In genomic region chr2:233338046-233338445, GRCh38 we compare ENCODE assay signal across 29 cellular contexts. TPM values are rescaled to one million over a fixed set of nuclear protein-coding genes. Genes with fewer than 3 reads are reported as not detected.
DNase-seq lines count a peak whose midpoint lies in the region; ATAC-seq, FAIRE-seq and TF ChIP-seq lines count a peak whose summit lies in the region.
"Had no signal": no experiment of that assay in that cellular context is flagged by ENCODE, and none has a peak within 500 bp of the region (broad histone marks: within the 10 kb centered on the region; RNA-seq: fewer than 3 reads in every experiment).

No MANE protein-coding gene starts in this region.

- 77% methylated on average over 5 of the region's 5 CpGs for WGBS in A549 (ENCODE audit: missing lambda C conversion rate)
- 86 to 87% methylated on average over 4 to 5 of the region's 5 CpGs for WGBS in endodermal cell (ENCODE audit: insufficient coverage in 1 of 2, insufficient read length in 1 of 2), 2 experiments

- TF ChIP-seq POLR2A in A549 (IDR thresholded peaks at IDR 0.05; ENCODE audit: low read length), result no peak

- H3K27me3 ChIP-seq in BLaER1 treated with 17β-estradiol and CSF1 and Interleukin-3, amounts not matched to agents 10 nM and 100 nM, result no peaks in the 10 kb centered on the region
- peaks cover 18% of the 10 kb centered on the region for H3K27me3 ChIP-seq in endodermal cell (ENCODE audit: control insufficient read depth, insufficient read depth, low read length, poor library complexity, severe bottlenecking)
- H3K27me3 ChIP-seq: stomach, tibial artery had no signal

- H3K4me1 Mint-ChIP-seq in endodermal cell, result peaks cover 8% of the 10 kb centered on the region

- no peak overlapping the region for H3K9ac ChIP-seq in BLaER1 treated with 17β-estradiol and CSF1 and Interleukin-3, amounts not matched to agents 10 nM and 100 nM
- no peak overlapping the region for H3K9ac ChIP-seq in endodermal cell (ENCODE audit: extremely low read depth, low read length, poor library complexity, severe bottlenecking)

- FAIRE-seq in A549 (lab: Jason Lieb, UNC) (no peak), urothelium cell line (lab: Jason Lieb, UNC) (no peak)
- FAIRE-seq: endometrium, GM19239, HTR-8/SVneo, kidney had no signal

- no peaks in the 10 kb centered on the region for H3K36me3 Mint-ChIP-seq in endodermal cell (ENCODE audit: low read depth)

- peaks cover 23% of the 10 kb centered on the region for H3K27me3 Mint-ChIP-seq in endodermal cell (ENCODE audit: insufficient read depth)
- H3K27me3 Mint-ChIP-seq: CD4-positive, alpha-beta T cell had no signal

- DNase-seq in A549 (ENCODE audit: low read depth in 1 of 2, low spot score in 1 of 2), result no peak
- peak; percentile 32 for DNase-seq in OCI-M1 (lab: John Stamatoyannopoulos, UW)
- DNase-seq in endodermal cell, result no peak
- DNase-seq in NCI-H446 (lab: John Stamatoyannopoulos, UW), result no peak
- no peak for DNase-seq in urothelium cell line (ENCODE audit: low spot score)
- DNase-seq: activated CD4-positive, alpha-beta T cell treated with anti-CD3 and anti-CD28 coated beads, Interleukin-2, amount 50 U/mL, for 48 hours; activated T-cell treated with anti-CD3 and anti-CD28 coated beads for 4 hours; amygdala; CD4-positive, alpha-beta T cell; Karpas-422; kidney; NCI-H1048; NCI-H187 treated with DMSO at 0.1 percent for 48 hours; stimulated activated CD4-positive, alpha-beta T cell treated with anti-CD3 and anti-CD28 coated beads, Interleukin-15, amount 100 ng/mL, for 24 hours; stomach had no signal

- POLR2A ChIA-PET in A549 (lab: Yijun Ruan, JAX), result no interaction called here

- TF ChIP-seq CTCF in A549 (IDR thresholded peaks at IDR 0.05) (no peak), endodermal cell (conservative IDR thresholded peaks at IDR 0.05) (peak; percentile 41)

- ATAC-seq in A549 (peak; percentile 35 to 54; a peak in 3 of 6 replicates), HG03460 (IDR thresholded peaks at IDR 0.05; ENCODE audit: unreplicated experiment) (no peak), HG02623 (IDR thresholded peaks at IDR 0.05; ENCODE audit: unreplicated experiment) (no peak)
- ATAC-seq: sciatic nerve had no signal

- no peak overlapping the region for H3K27ac Mint-ChIP-seq in endodermal cell
- H3K27ac Mint-ChIP-seq: CD4-positive, alpha-beta T cell; T-helper 2 cell treated with Interferon-gamma antibody and Interleukin-4, amounts not matched to agents 5 μg/mL and 100 μg/mL, for 36 hours had no signal

- H3K9me3 ChIP-seq in A549 (peaks cover 5% of the 10 kb centered on the region; the same call in 1 of the 3 replicates), endodermal cell (ENCODE audit: control insufficient read depth, low read length) (peaks cover 6% of the 10 kb centered on the region)
- peaks cover 0 to 14% (median 9%) of the 10 kb centered on the region in 11 experiments; a peak in 16 of 22 replicates for H3K9me3 ChIP-seq in BLaER1 treated with 17β-estradiol and CSF1 and Interleukin-3, amounts not matched to agents 10 nM and 100 nM (replicated peaks in 1 of 11)
- H3K9me3 ChIP-seq: stomach, tibial artery had no signal

- no peaks in the 10 kb centered on the region; a peak in 1 of 22 replicates for H3K36me3 ChIP-seq in BLaER1 treated with 17β-estradiol and CSF1 and Interleukin-3, amounts not matched to agents 10 nM and 100 nM
- H3K36me3 ChIP-seq in endodermal cell (ENCODE audit: control insufficient read depth, insufficient read depth, low read length), result no peaks in the 10 kb centered on the region
- H3K36me3 ChIP-seq: stomach, tibial artery had no signal

- H3K4me2 ChIP-seq in A549, result no peak overlapping the region
- H3K4me2 ChIP-seq in BLaER1 treated with 17β-estradiol and CSF1 and Interleukin-3, amounts not matched to agents 10 nM and 100 nM, result peak overlapping the region; percentile 35 to 73 (median 55); a peak in 18 of 22 replicates

- H3K4me1 ChIP-seq in A549, result 0 out of 3 replicates have a peak, but pooled peaks cover 3% of the 10 kb centered on the region
- H3K4me1 ChIP-seq in BLaER1 treated with 17β-estradiol and CSF1 and Interleukin-3, amounts not matched to agents 10 nM and 100 nM, result peaks cover 41 to 78% (median 70%) of the 10 kb centered on the region in 10 experiments
- H3K4me1 ChIP-seq in endodermal cell (ENCODE audit: control insufficient read depth, insufficient read depth, low read length), result no peaks in the 10 kb centered on the region
- H3K4me1 ChIP-seq: tibial artery had no signal

- H3K27ac ChIP-seq in A549 (no peak overlapping the region), endodermal cell (ENCODE audit: low read depth, low read length) (no peak overlapping the region)
- peak overlapping the region in 2 of 11 experiments; percentile 16 to 45; a peak in 2 of 22 replicates for H3K27ac ChIP-seq in BLaER1 treated with 17β-estradiol and CSF1 and Interleukin-3, amounts not matched to agents 10 nM and 100 nM
- H3K27ac ChIP-seq: stomach, tibial artery, VCaP had no signal

- peaks cover 6% of the 10 kb centered on the region for H3K9me3 Mint-ChIP-seq in endodermal cell
- H3K9me3 Mint-ChIP-seq: CD4-positive, alpha-beta T cell; T-helper 2 cell treated with Interferon-gamma antibody and Interleukin-4, amounts not matched to agents 5 μg/mL and 100 μg/mL, for 36 hours had no signal

- no peak for TF ChIP-seq EP300 in A549 (IDR thresholded peaks at IDR 0.05)

- no peak for TF ChIP-seq RAD21 in A549 (conservative IDR thresholded peaks at IDR 0.05 in 1 of 2, IDR thresholded peaks at IDR 0.05 in 1 of 2)

- no peaks in the 10 kb centered on the region for H4K20me1 ChIP-seq in BLaER1 treated with 17β-estradiol and CSF1 and Interleukin-3, amounts not matched to agents 10 nM and 100 nM

- no peak overlapping the region for H3K4me3 Mint-ChIP-seq in endodermal cell
- H3K4me3 Mint-ChIP-seq: CD4-positive, alpha-beta T cell; T-helper 2 cell treated with Interferon-gamma antibody and Interleukin-4, amounts not matched to agents 5 μg/mL and 100 μg/mL, for 36 hours had no signal

- CTCF ChIA-PET in A549 (lab: Yijun Ruan, JAX), result interaction anchor here (0.9 to 2.4 kb wide), 7 partner anchors 9 to 56 kb away, joined by 3 to 7 read pairs (median 3); partner anchors contain the start of gene DGKD

- no peak overlapping the region for H3K4me3 ChIP-seq in A549
- no peak overlapping the region for H3K4me3 ChIP-seq in BLaER1 treated with 17β-estradiol and CSF1 and Interleukin-3, amounts not matched to agents 10 nM and 100 nM
- no peak overlapping the region for H3K4me3 ChIP-seq in endodermal cell (ENCODE audit: low read length)
- H3K4me3 ChIP-seq: stomach, tibial artery had no signal

TF ChIP-seq in A549, 52 proteins besides CTCF, POLR2A, EP300 and RAD21:
- no peak for TF ChIP-seq EHF (CRISPR knock-in tag; IDR thresholded peaks at IDR 0.05)
- no peak for TF ChIP-seq ZNF302 (CRISPR knock-in tag; IDR thresholded peaks at IDR 0.05)
- TF ChIP-seq CHD2 (IDR thresholded peaks at IDR 0.05; ENCODE audit: low read length, partially characterized antibody), result no peak
- no peak for TF ChIP-seq JUN (IDR thresholded peaks at IDR 0.05)
- no peak for TF ChIP-seq USF2 (IDR thresholded peaks at IDR 0.05)
- TF ChIP-seq TFCP2L1 (CRISPR knock-in tag; IDR thresholded peaks at IDR 0.05), result no peak
- no peak for TF ChIP-seq GATA3 (IDR thresholded peaks at IDR 0.05; ENCODE audit: borderline replicate concordance)
- TF ChIP-seq MAFK (IDR thresholded peaks at IDR 0.05; ENCODE audit: partially characterized antibody), result no peak

RNA-seq across cellular contexts. Expression of gene DGKD, which starts 16.2 kb away (rescaled TPM):
- polyA plus RNA-seq in A549 (2011; rRNA removed) (68.8 and 79.0 TPM in 2 replicates), A549 (2017; fragmentation: RNase III; extraction: RNeasy Plus Mini Kit Qiagen cat#74134 plus additional on column Dnase treatment) (98.1 to 99.6 TPM (median 99.1 TPM) in 3 replicates)
- polyA plus RNA-seq in A549 (2012; cell fraction: cytosol; rRNA removed), result 74.5 and 83.0 TPM in 2 replicates
- 371 and 389 TPM in 2 replicates for polyA plus RNA-seq in A549 (2012; cell fraction: nucleus; rRNA removed)
- polyA minus RNA-seq in A549 (2011; rRNA and poly(A)+ RNA removed), result 118 and 170 TPM in 2 replicates
- 10 to 100 TPM; 39.2 to 46.9 TPM for total RNA-seq in endodermal cell
- polyA plus RNA-seq in endodermal cell (2013, experiment 1 of 2), result 27.4 TPM
- polyA plus RNA-seq in endodermal cell (2013, experiment 2 of 2), result 22.4 TPM

RNA-seq across cellular contexts. Expression of gene SAG, which starts 30.4 kb away (rescaled TPM):
- polyA plus RNA-seq in A549 (2011; rRNA removed) (not detected in 2 replicates), A549 (2017; fragmentation: RNase III; extraction: RNeasy Plus Mini Kit Qiagen cat#74134 plus additional on column Dnase treatment) (not detected in 3 replicates)
- polyA plus RNA-seq in A549 (2012; cell fraction: cytosol; rRNA removed), result not detected in 2 replicates
- not detected in 2 replicates for polyA plus RNA-seq in A549 (2012; cell fraction: nucleus; rRNA removed)
- 0.95 TPM in 1 of 2 replicates, not detected in the other for polyA minus RNA-seq in A549 (2011; rRNA and poly(A)+ RNA removed)
- total RNA-seq in endodermal cell, result not detected
- polyA plus RNA-seq in endodermal cell (2013, experiment 1 of 2), result not detected
- not detected for polyA plus RNA-seq in endodermal cell (2013, experiment 2 of 2)
- total RNA-seq: bronchial epithelial cell, fibroblast of lung, kidney, lower leg skin, sciatic nerve had no signal
- polyA plus RNA-seq: fibroblast of lung, neural cell, stomach had no signal

Comparison
In these comparisons a context has a peak if more than half of its experiments do, and no peak if none do; other contexts are left out.
1. ATAC-seq: peak in A549 (2 of 2); none in HG03460 (single experiment) and HG02623 (single experiment).